27 cellular contexts compared by ENCODE assay signal in the genomic region with DNA sequence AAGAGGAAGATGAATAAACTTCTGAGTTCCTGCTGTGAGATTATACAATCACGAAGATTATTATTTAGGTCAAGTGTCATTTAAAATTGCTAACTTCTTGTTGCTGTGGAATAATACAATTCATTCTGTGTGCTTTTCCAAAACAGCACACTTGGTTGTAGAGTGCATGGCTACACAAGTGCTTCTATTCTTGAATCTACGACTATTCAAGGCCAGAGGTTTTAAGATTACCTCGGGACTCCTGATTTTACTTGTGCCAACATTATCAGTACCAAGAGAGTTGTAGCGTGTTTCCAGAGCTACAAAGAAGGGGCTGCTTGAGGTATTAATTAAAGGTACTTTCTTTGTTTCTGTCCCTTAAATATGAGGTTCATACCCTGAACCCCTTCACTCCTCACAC.
"Had no signal": no experiment of that assay in that cellular context is flagged by ENCODE, and none has a peak within 500 bp of the region (broad histone marks: within the 10 kb centered on the region; RNA-seq: fewer than 3 reads in every experiment).

No MANE protein-coding gene starts in this region.

- ATAC-seq: foreskin keratinocyte; gastroesophageal sphincter; natural killer cell; pancreas; sciatic nerve; stimulated activated effector memory CD8-positive, alpha-beta T cell treated with anti-CD3 and anti-CD28 coated beads, Interleukin-12 subunit alpha, Interleukin-12 subunit beta, amount 100 ng/mL, for 72 hours; stimulated activated naive CD8-positive, alpha-beta T cell treated with anti-CD3 and anti-CD28 coated beads, Interleukin-15, Interleukin-2, amounts not matched to agents 100 U/mL and 50 U/mL, for 24 hours had no signal

- H3K9me3 Mint-ChIP-seq: endodermal cell, type B pancreatic cell had no signal

- H3K27ac ChIP-seq: colonic mucosa, esophagus muscularis mucosa, foreskin keratinocyte, gastroesophageal sphincter, pancreas, testis, tibial artery had no signal

- H3K4me1 ChIP-seq: colonic mucosa, foreskin keratinocyte, gastroesophageal sphincter, heart right ventricle, pancreas, testis, tibial artery had no signal

- H3K27ac Mint-ChIP-seq: dendritic cell treated with granulocyte-macrophage colony-stimulating factor and Interleukin-4, amounts not matched to agents 40 ng/mL and 50 ng/mL, for 4 days; endodermal cell; memory B cell; natural killer cell; stimulated activated effector memory CD8-positive, alpha-beta T cell treated with anti-CD3 and anti-CD28 coated beads, Interleukin-12 subunit alpha, Interleukin-12 subunit beta, amount 100 ng/mL, for 72 hours; type B pancreatic cell had no signal

- H3K27me3 ChIP-seq: colonic mucosa, esophagus muscularis mucosa, foreskin keratinocyte, gastroesophageal sphincter, heart right ventricle, pancreas, testis, tibial artery had no signal

- H3K36me3 ChIP-seq: colonic mucosa, esophagus muscularis mucosa, gastroesophageal sphincter, heart right ventricle, pancreas, tibial artery had no signal

- H3K4me3 ChIP-seq: colonic mucosa, esophagus muscularis mucosa, gastroesophageal sphincter, heart right ventricle, lung, pancreas, smooth muscle cell, testis, tibial artery had no signal

- H3K4me1 Mint-ChIP-seq: endodermal cell; memory B cell; natural killer cell; stimulated activated effector memory CD8-positive, alpha-beta T cell treated with anti-CD3 and anti-CD28 coated beads, Interleukin-12 subunit alpha, Interleukin-12 subunit beta, amount 100 ng/mL, for 72 hours had no signal

- H3K4me2 ChIP-seq: smooth muscle cell had no signal

- H3K27me3 Mint-ChIP-seq: dendritic cell treated with granulocyte-macrophage colony-stimulating factor and Interleukin-4, amounts not matched to agents 40 ng/mL and 50 ng/mL, for 4 days; memory B cell; type B pancreatic cell had no signal

- DNase-seq: colonic mucosa; effector CD8-positive, alpha-beta T cell; endodermal cell; foreskin keratinocyte; heart right ventricle; hippocampal formation; left cardiac atrium; natural killer cell; occipital lobe; pancreas; retina; stimulated activated CD4-positive, alpha-beta T cell treated with anti-CD3 and anti-CD28 coated beads, Interleukin-12 subunit alpha, Interleukin-12 subunit beta, amount 100 ng/mL, for 4 hours; stimulated activated CD4-positive, alpha-beta T cell treated with anti-CD3 and anti-CD28 coated beads, Interleukin-1b, Interleukin-23, amount 100 ng/mL, for 48 hours; stimulated activated CD4-positive, alpha-beta T cell treated with anti-CD3 and anti-CD28 coated beads, Interleukin-4, amount 100 ng/mL, for 1 hour; stimulated activated naive CD8-positive, alpha-beta T cell treated with anti-CD3 and anti-CD28 coated beads, Interleukin-15, Interleukin-2, amounts not matched to agents 100 U/mL and 50 U/mL, for 24 hours; substantia nigra; testis; tibial artery had no signal

- H3K36me3 Mint-ChIP-seq: memory B cell; stimulated activated effector memory CD8-positive, alpha-beta T cell treated with anti-CD3 and anti-CD28 coated beads, Interleukin-12 subunit alpha, Interleukin-12 subunit beta, amount 100 ng/mL, for 72 hours; type B pancreatic cell had no signal

- H3K9me3 ChIP-seq: colonic mucosa, esophagus muscularis mucosa, gastroesophageal sphincter, pancreas, testis, tibial artery had no signal

- H3K4me3 Mint-ChIP-seq: dendritic cell treated with granulocyte-macrophage colony-stimulating factor and Interleukin-4, amounts not matched to agents 40 ng/mL and 50 ng/mL, for 4 days; endodermal cell; memory B cell; natural killer cell; stimulated activated effector memory CD8-positive, alpha-beta T cell treated with anti-CD3 and anti-CD28 coated beads, Interleukin-12 subunit alpha, Interleukin-12 subunit beta, amount 100 ng/mL, for 72 hours; type B pancreatic cell had no signal
